ENCODE assay signal across 2 cellular contexts in the genomic region with DNA sequence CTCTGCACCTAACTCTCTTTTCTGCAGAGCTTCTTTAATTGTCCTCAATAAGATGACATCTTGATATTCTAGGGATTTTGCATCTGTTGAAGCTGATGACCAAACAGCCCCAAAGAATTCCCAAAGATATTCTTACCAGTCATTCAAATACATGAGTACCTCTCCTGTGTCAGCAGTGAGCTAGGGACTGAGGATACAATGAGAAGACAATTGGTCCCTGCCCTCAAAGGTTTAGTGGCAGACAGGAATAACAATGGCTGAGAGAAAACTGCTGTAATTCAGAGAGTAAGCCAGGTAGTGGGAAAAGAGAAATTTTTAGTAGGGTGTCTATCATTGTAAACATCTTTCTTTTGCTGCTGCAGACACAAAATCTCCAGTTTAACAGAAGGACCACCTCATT.
TF ChIP-seq lines count a peak whose summit lies in the region.

No MANE protein-coding gene starts in this region.

TF ChIP-seq in GM23338, 12 proteins besides CTCF, POLR2A, EP300 and RAD21 (continues in another document):
- TF ChIP-seq, protein P1, sequence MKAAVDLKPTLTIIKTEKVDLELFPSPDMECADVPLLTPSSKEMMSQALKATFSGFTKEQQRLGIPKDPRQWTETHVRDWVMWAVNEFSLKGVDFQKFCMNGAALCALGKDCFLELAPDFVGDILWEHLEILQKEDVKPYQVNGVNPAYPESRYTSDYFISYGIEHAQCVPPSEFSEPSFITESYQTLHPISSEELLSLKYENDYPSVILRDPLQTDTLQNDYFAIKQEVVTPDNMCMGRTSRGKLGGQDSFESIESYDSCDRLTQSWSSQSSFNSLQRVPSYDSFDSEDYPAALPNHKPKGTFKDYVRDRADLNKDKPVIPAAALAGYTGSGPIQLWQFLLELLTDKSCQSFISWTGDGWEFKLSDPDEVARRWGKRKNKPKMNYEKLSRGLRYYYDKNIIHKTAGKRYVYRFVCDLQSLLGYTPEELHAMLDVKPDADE (IDR thresholded peaks at IDR 0.05) = no peak
- TF ChIP-seq POLR2AphosphoS5 (IDR thresholded peaks at IDR 0.05; ENCODE audit: low read depth) (no peak), EZH2 (IDR thresholded peaks at IDR 0.05; ENCODE audit: low read depth, unreplicated experiment) (no peak), EZH2phosphoT487 (IDR thresholded peaks at IDR 0.05; ENCODE audit: unreplicated experiment) (no peak), NANOG (IDR thresholded peaks at IDR 0.05; ENCODE audit: borderline replicate concordance) (no peak), CREB1 (CRISPR knock-in tag; IDR thresholded peaks at IDR 0.05; ENCODE audit: low read depth) (no peak), JUNB (IDR thresholded peaks at IDR 0.05; ENCODE audit: unreplicated experiment) (no peak), STAT1 (IDR thresholded peaks at IDR 0.05; ENCODE audit: unreplicated experiment) (no peak), ZNF331 (CRISPR knock-in tag; IDR thresholded peaks at IDR 0.05; ENCODE audit: low read depth) (no peak)
- TF ChIP-seq, protein P2, sequence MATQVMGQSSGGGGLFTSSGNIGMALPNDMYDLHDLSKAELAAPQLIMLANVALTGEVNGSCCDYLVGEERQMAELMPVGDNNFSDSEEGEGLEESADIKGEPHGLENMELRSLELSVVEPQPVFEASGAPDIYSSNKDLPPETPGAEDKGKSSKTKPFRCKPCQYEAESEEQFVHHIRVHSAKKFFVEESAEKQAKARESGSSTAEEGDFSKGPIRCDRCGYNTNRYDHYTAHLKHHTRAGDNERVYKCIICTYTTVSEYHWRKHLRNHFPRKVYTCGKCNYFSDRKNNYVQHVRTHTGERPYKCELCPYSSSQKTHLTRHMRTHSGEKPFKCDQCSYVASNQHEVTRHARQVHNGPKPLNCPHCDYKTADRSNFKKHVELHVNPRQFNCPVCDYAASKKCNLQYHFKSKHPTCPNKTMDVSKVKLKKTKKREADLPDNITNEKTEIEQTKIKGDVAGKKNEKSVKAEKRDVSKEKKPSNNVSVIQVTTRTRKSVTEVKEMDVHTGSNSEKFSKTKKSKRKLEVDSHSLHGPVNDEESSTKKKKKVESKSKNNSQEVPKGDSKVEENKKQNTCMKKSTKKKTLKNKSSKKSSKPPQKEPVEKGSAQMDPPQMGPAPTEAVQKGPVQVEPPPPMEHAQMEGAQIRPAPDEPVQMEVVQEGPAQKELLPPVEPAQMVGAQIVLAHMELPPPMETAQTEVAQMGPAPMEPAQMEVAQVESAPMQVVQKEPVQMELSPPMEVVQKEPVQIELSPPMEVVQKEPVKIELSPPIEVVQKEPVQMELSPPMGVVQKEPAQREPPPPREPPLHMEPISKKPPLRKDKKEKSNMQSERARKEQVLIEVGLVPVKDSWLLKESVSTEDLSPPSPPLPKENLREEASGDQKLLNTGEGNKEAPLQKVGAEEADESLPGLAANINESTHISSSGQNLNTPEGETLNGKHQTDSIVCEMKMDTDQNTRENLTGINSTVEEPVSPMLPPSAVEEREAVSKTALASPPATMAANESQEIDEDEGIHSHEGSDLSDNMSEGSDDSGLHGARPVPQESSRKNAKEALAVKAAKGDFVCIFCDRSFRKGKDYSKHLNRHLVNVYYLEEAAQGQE (IDR thresholded peaks at IDR 0.05; ENCODE audit: unreplicated experiment) = no peak

TF ChIP-seq in H1, 55 proteins besides CTCF, POLR2A, EP300 and RAD21:
- no peak for TF ChIP-seq SIX5 (IDR thresholded peaks at IDR 0.05; ENCODE audit: low read depth, low read length)
- no peak for TF ChIP-seq TBP (IDR thresholded peaks at IDR 0.05; ENCODE audit: low read depth, low read length)
- no peak for TF ChIP-seq EGR1 (IDR thresholded peaks at IDR 0.05; ENCODE audit: borderline replicate concordance, low read depth, low read length)
- TF ChIP-seq TEAD4 (IDR thresholded peaks at IDR 0.05; ENCODE audit: low read depth, low read length) = no peak
- no peak for TF ChIP-seq BACH1 (IDR thresholded peaks at IDR 0.05; ENCODE audit: low read length)
- no peak for TF ChIP-seq CHD1 (IDR thresholded peaks at IDR 0.05; ENCODE audit: low read depth, low read length)
- no peak for TF ChIP-seq RNF2 (IDR thresholded peaks at IDR 0.05; ENCODE audit: borderline replicate concordance, low read depth, low read length, missing control alignments, poor library complexity, severe bottlenecking)
- no peak for TF ChIP-seq POU5F1 (IDR thresholded peaks at IDR 0.05; ENCODE audit: low read depth, low read length)
- no peak for TF ChIP-seq SRF (IDR thresholded peaks at IDR 0.05; ENCODE audit: low read depth, low read length)
- no peak for TF ChIP-seq ZNF274 (IDR thresholded peaks at IDR 0.05; ENCODE audit: borderline replicate concordance, extremely low read depth, low read length)
- TF ChIP-seq CTBP2 (IDR thresholded peaks at IDR 0.05; ENCODE audit: borderline replicate concordance, insufficient read depth, insufficient read length, low read length) = no peak
- no peak for TF ChIP-seq CHD2 (IDR thresholded peaks at IDR 0.05; ENCODE audit: low read length)
- no peak for TF ChIP-seq SP2 (IDR thresholded peaks at IDR 0.05; ENCODE audit: low read length)
- no peak for TF ChIP-seq KDM4A (IDR thresholded peaks at IDR 0.05; ENCODE audit: low read depth, low read length, severe bottlenecking)
